Comparison of ENCODE assay signal across 9 cellular contexts in genomic region chr12:69161835-69162234, GRCh38.
DNase-seq lines count a peak whose midpoint lies in the region; ATAC-seq, FAIRE-seq and TF ChIP-seq lines count a peak whose summit lies in the region.
"Had no signal": no experiment of that assay in that cellular context is flagged by ENCODE, and none has a peak within 500 bp of the region (broad histone marks: within the 10 kb centered on the region; RNA-seq: fewer than 3 reads in every experiment).

No MANE protein-coding gene starts in this region.

- no peaks in the 10 kb centered on the region for H3K9me3 Mint-ChIP-seq in progenitor cell of endocrine pancreas (ENCODE audit: low read depth)

- no peak overlapping the region for H3K4me3 Mint-ChIP-seq in progenitor cell of endocrine pancreas (ENCODE audit: low read depth)
- H3K4me3 Mint-ChIP-seq: activated naive CD8-positive, alpha-beta T cell had no signal

- H3K36me3 Mint-ChIP-seq in progenitor cell of endocrine pancreas (ENCODE audit: insufficient read depth), result no peaks in the 10 kb centered on the region
- H3K36me3 Mint-ChIP-seq: activated naive CD8-positive, alpha-beta T cell had no signal

- no peak overlapping the region for H3K27ac Mint-ChIP-seq in progenitor cell of endocrine pancreas
- H3K27ac Mint-ChIP-seq: activated naive CD8-positive, alpha-beta T cell had no signal

- no peak for FAIRE-seq in urothelium cell line (lab: Jason Lieb, UNC)

- peak; percentile 43 for ATAC-seq in GM21360 (IDR thresholded peaks at IDR 0.05; ENCODE audit: unreplicated experiment)

- no peak for TF ChIP-seq CTCF in progenitor cell of endocrine pancreas (IDR thresholded peaks at IDR 0.05; ENCODE audit: unreplicated experiment)

- DNase-seq in EH (ENCODE audit: low read depth), result peak; percentile 10
- DNase-seq in NCI-H1105 treated with DMSO at 0.1 percent for 48 hours (lab: John Stamatoyannopoulos, UW), result peak; percentile 86
- DNase-seq in amniotic epithelial cell (ENCODE audit: low read depth), result peak; percentile 11
- no peak for DNase-seq in dedifferentiated amniotic fluid mesenchymal stem cell (ENCODE audit: extremely low spot score)
- DNase-seq in T1000 (lab: John Stamatoyannopoulos, UW), result no peak
- DNase-seq in progenitor cell of endocrine pancreas (ENCODE audit: low spot score, unreplicated experiment), result no peak
- DNase-seq in urothelium cell line (ENCODE audit: low spot score), result no peak

- H3K4me1 Mint-ChIP-seq in progenitor cell of endocrine pancreas (ENCODE audit: low read depth), result peaks cover 4% of the 10 kb centered on the region

- no peaks in the 10 kb centered on the region for H3K27me3 Mint-ChIP-seq in progenitor cell of endocrine pancreas
- H3K27me3 Mint-ChIP-seq: activated naive CD8-positive, alpha-beta T cell had no signal

Comparison
In these comparisons a context has a peak if more than half of its experiments do, and no peak if none do; other contexts are left out.
1. DNase-seq: peak in EH (single experiment), NCI-H1105 treated with DMSO at 0.1 percent for 48 hours (single experiment) and amniotic epithelial cell (single experiment); none in dedifferentiated amniotic fluid mesenchymal stem cell (single experiment), T1000 (single experiment), progenitor cell of endocrine pancreas (single experiment) and urothelium cell line (single experiment).